29 cellular contexts compared by ENCODE assay signal in genomic region chr5:29800752-29801151, GRCh38.
"Had no signal": no experiment of that assay in that cellular context is flagged by ENCODE, and none has a peak within 500 bp of the region (broad histone marks: within the 10 kb centered on the region; RNA-seq: fewer than 3 reads in every experiment).

No MANE protein-coding gene starts in this region.

- ATAC-seq: naive thymus-derived CD8-positive, alpha-beta T cell; natural killer cell treated with Interleukin-12 subunit alpha and Interleukin-12 subunit beta and Interleukin-15 and Interleukin-18, amount 100 ng/mL, for 72 hours; pancreas; right cardiac atrium; sciatic nerve; stimulated activated memory B cell treated with anti-CD40 and anti-IgM and Interleukin-4, amounts not matched to agents 10 μg/mL and 1 μg/mL and 100 μg/mL, for 72 hours; stimulated activated naive CD8-positive, alpha-beta T cell treated with anti-CD3 and anti-CD28 coated beads, Interleukin-15, amount 100 ng/mL, for 72 hours; stimulated activated naive CD8-positive, alpha-beta T cell treated with anti-CD3 and anti-CD28 coated beads, Interleukin-15, Interleukin-2, amounts not matched to agents 100 U/mL and 50 U/mL, for 24 hours; upper lobe of right lung had no signal

- H3K4me2 ChIP-seq: smooth muscle cell had no signal

- H3K4me3 ChIP-seq: pancreas, prostate gland, skin epidermis, smooth muscle cell, spleen, suprapubic skin, testis, tibial artery, transverse colon, upper lobe of right lung had no signal

- H3K27me3 ChIP-seq: neutrophil, pancreas, spleen, suprapubic skin, testis, tibial artery, transverse colon, upper lobe of right lung had no signal

- H3K9me3 ChIP-seq: neutrophil, pancreas, prostate gland, testis, tibial artery, transverse colon, upper lobe of right lung had no signal

- H3K36me3 ChIP-seq: neutrophil, pancreas, prostate gland, spleen, suprapubic skin, tibial artery, transverse colon, upper lobe of right lung had no signal

- H3K4me1 ChIP-seq: pancreas, prostate gland, spleen, suprapubic skin, testis, tibial artery, transverse colon, upper lobe of right lung had no signal

- H3K27ac ChIP-seq: neutrophil, pancreas, prostate gland, skin epidermis, spleen, suprapubic skin, testis, tibial artery, transverse colon, upper lobe of right lung had no signal

- FAIRE-seq: pancreas had no signal

- DNase-seq: naive B cell; naive thymus-derived CD8-positive, alpha-beta T cell; nephron progenitor cell; nucleus accumbens; pancreas; retina; right cardiac atrium; spleen; stimulated activated CD4-positive, alpha-beta T cell treated with anti-CD3 and anti-CD28 coated beads, Interleukin-12 subunit alpha, Interleukin-12 subunit beta, amount 100 ng/mL, for 4 hours; stimulated activated CD4-positive, alpha-beta T cell treated with anti-CD3 and anti-CD28 coated beads, Interleukin-1b, Interleukin-23, amount 100 ng/mL, for 48 hours; stimulated activated CD4-positive, alpha-beta T cell treated with anti-CD3 and anti-CD28 coated beads, Interleukin-4, amount 100 ng/mL, for 1 hour; stimulated activated CD4-positive, alpha-beta T cell treated with anti-CD3 and anti-CD28 coated beads, Interleukin-4, amount 100 ng/mL, for 4 hours; stimulated activated CD8-positive, alpha-beta memory T cell treated with anti-CD3 and anti-CD28 coated beads, Interleukin-4, amount 100 ng/mL, for 48 hours; stimulated activated naive CD4-positive, alpha-beta T cell; stimulated activated naive CD8-positive, alpha-beta T cell treated with anti-CD3 and anti-CD28 coated beads, Interleukin-15, amount 100 ng/mL, for 72 hours; stimulated activated naive CD8-positive, alpha-beta T cell treated with anti-CD3 and anti-CD28 coated beads, Interleukin-15, Interleukin-2, amounts not matched to agents 100 U/mL and 50 U/mL, for 24 hours; substantia nigra; testis; tibial artery; transverse colon; upper lobe of right lung had no signal
